In the genomic region with DNA sequence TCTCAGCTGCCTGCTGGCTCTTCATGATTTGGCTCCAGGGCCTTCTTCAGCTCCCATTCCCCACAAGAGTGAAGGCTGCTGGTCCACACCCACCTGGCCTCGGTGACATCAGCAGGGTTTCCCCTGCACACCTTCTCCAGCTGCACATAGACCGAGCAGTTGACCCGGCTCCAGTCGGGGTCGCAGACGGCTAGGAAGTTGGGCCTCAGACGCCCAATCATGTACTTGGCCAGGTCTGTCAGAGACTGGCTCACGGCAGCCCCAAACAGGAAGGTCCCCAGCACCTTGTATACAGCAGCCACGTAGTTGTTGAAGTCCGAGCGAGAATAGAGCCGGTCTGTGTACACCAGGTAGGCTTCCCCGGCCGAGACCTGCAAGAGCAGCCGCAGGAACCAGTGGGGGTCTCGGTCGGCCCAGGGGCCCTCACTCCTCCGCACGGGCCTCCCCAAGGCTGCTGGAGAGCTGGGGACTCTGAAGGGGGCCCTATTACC, we compare ENCODE assay signal across 17 cellular contexts. TPM values are rescaled to one million over a fixed set of nuclear protein-coding genes. Genes with fewer than 3 reads are reported as not detected.
DNase-seq lines count a peak whose midpoint lies in the region; ATAC-seq and TF ChIP-seq lines count a peak whose summit lies in the region.
"Had no signal": no experiment of that assay in that cellular context is flagged by ENCODE, and none has a peak within 500 bp of the region (broad histone marks: within the 10 kb centered on the region; RNA-seq: fewer than 3 reads in every experiment).

No MANE protein-coding gene starts in this region.

- H3K27ac ChIP-seq in endodermal cell (ENCODE audit: low read depth, low read length) = no peak overlapping the region
- no peak overlapping the region for H3K27ac ChIP-seq in trophoblast cell (ENCODE audit: low read depth, low read length)
- H3K27ac ChIP-seq: SJCRH30 had no signal

- H3K79me2 ChIP-seq in trophoblast cell (ENCODE audit: control insufficient read depth, insufficient read depth, low read length, poor library complexity) = peaks cover 7% of the 10 kb centered on the region

- H3K27me3 ChIP-seq in endodermal cell (ENCODE audit: control insufficient read depth, insufficient read depth, low read length, poor library complexity, severe bottlenecking) (no peaks in the 10 kb centered on the region), trophoblast cell (ENCODE audit: insufficient read depth, low read length) (no peaks in the 10 kb centered on the region)
- H3K27me3 ChIP-seq: SJCRH30 had no signal

- no peak overlapping the region for H2BK120ac ChIP-seq in trophoblast cell (ENCODE audit: insufficient read depth, low read length, poor library complexity)

- POLR2A ChIA-PET in HEK293T (lab: Yijun Ruan, JAX) = no interaction called here

- H3K4me3 ChIP-seq in endodermal cell (ENCODE audit: low read length) = no peak overlapping the region
- H3K4me3 ChIP-seq in trophoblast cell (ENCODE audit: low read depth, low read length) = no peak overlapping the region
- H3K4me3 ChIP-seq: SJCRH30 had no signal

- H2AFZ ChIP-seq in trophoblast cell (ENCODE audit: insufficient read depth, low read length, poor library complexity) = no peak overlapping the region

- peak overlapping the region; percentile 23 for H2AK5ac ChIP-seq in trophoblast cell (ENCODE audit: low read length)

- no peaks in the 10 kb centered on the region for H3K9me3 Mint-ChIP-seq in endodermal cell
- H3K9me3 Mint-ChIP-seq: CD8-positive, alpha-beta memory T cell had no signal

- H3K18ac ChIP-seq in trophoblast cell (ENCODE audit: low read length) = peak overlapping the region; percentile 39

- CTCF ChIA-PET in HEK293T (lab: Yijun Ruan, JAX) = no interaction called here

- no peak overlapping the region for H3K4me3 Mint-ChIP-seq in endodermal cell

- no peak for TF ChIP-seq CTCF in endodermal cell (conservative IDR thresholded peaks at IDR 0.05)

- ATAC-seq in Right ventricle myocardium inferior = peak; percentile 23
- ATAC-seq in left cardiac atrium = no peak

- no peak overlapping the region for H3K4me2 ChIP-seq in trophoblast cell (ENCODE audit: low read length)

- DNase-seq in Right ventricle myocardium inferior (ENCODE audit: missing footprints) = peak; percentile 59
- DNase-seq in left cardiac atrium = no peak
- peak; percentile 37 for DNase-seq in endodermal cell
- peak; percentile 75 to 81 for DNase-seq in trophoblast cell
- DNase-seq in HEK293T (ENCODE audit: extremely low spot score) = no peak
- DNase-seq in NCI-H82 treated with DMSO at 0.1 percent for 48 hours (lab: John Stamatoyannopoulos, UW; ENCODE audit: unreplicated experiment) = no peak
- DNase-seq in activated naive CD4-positive, alpha-beta T cell treated with anti-CD3 and anti-CD28 coated beads, Interleukin-2, amount 50 U/mL, for 16 hours = no peak
- DNase-seq: AML-193; C1 segment of cervical spinal cord; CD8-positive, alpha-beta memory T cell; KBM-7; NCI-H1092; NCI-H146; NCI-H2029; NCI-H2227 treated with DMSO at 0.1 percent for 48 hours; NCI-H510A; SJCRH30 had no signal

- peaks cover 14% of the 10 kb centered on the region for H3K79me1 ChIP-seq in trophoblast cell (ENCODE audit: low read length)

- no peak overlapping the region for H3K27ac Mint-ChIP-seq in endodermal cell
- H3K27ac Mint-ChIP-seq: CD8-positive, alpha-beta memory T cell had no signal

- H2BK5ac ChIP-seq in trophoblast cell (ENCODE audit: low read depth, low read length, poor library complexity) = no peak overlapping the region

- no peak overlapping the region for H3K9ac ChIP-seq in endodermal cell (ENCODE audit: extremely low read depth, low read length, poor library complexity, severe bottlenecking)
- no peak overlapping the region for H3K9ac ChIP-seq in trophoblast cell (ENCODE audit: low read length)

- no peak overlapping the region for H4K91ac ChIP-seq in trophoblast cell (ENCODE audit: low read depth, low read length)

- intact Hi-C loops in Right ventricle myocardium inferior (cut with DNase I) = no loop called here
- intact Hi-C loops in left cardiac atrium (cut with DNase I) = no loop called here

- H3K4me1 ChIP-seq in endodermal cell (ENCODE audit: control insufficient read depth, insufficient read depth, low read length) (peaks cover 4% of the 10 kb centered on the region), trophoblast cell (ENCODE audit: control insufficient read depth in 1 of 2, insufficient read depth in 2 of 2, low read length in 2 of 2) (peaks cover 28 to 29% of the 10 kb centered on the region in 2 experiments)
- H3K4me1 ChIP-seq: SJCRH30 had no signal

- peaks cover 22% of the 10 kb centered on the region for H3K4me1 Mint-ChIP-seq in endodermal cell

- no peak overlapping the region for H4K12ac ChIP-seq in trophoblast cell (ENCODE audit: low read depth, low read length)

- 92 to 96% methylated on average over 17 to 19 of the region's 19 CpGs for WGBS in endodermal cell (ENCODE audit: insufficient coverage in 1 of 2, insufficient read length in 1 of 2), 2 experiments
- no CpG with 5 or more reads among the region's 19 CpGs for WGBS in trophoblast cell (ENCODE audit: extremely low coverage, insufficient coverage, insufficient read length)

- H3K36me3 ChIP-seq in endodermal cell (ENCODE audit: control insufficient read depth, insufficient read depth, low read length) = peaks cover 6% of the 10 kb centered on the region
- H3K36me3 ChIP-seq in trophoblast cell (ENCODE audit: control insufficient read depth in 1 of 2, insufficient read depth in 2 of 2, low read length in 2 of 2) = no peaks in the 10 kb centered on the region
- H3K36me3 ChIP-seq: SJCRH30 had no signal

- H3K14ac ChIP-seq in trophoblast cell (ENCODE audit: low read length) = no peak overlapping the region

- H3K27me3 Mint-ChIP-seq in endodermal cell (ENCODE audit: insufficient read depth) = peaks cover 9% of the 10 kb centered on the region

- peak overlapping the region; percentile 17 for H2BK12ac ChIP-seq in trophoblast cell (ENCODE audit: low read length)

- no peak overlapping the region for H4K8ac ChIP-seq in trophoblast cell (ENCODE audit: low read depth, low read length)

- H3K9me3 ChIP-seq in endodermal cell (ENCODE audit: control insufficient read depth, low read length) (no peaks in the 10 kb centered on the region), trophoblast cell (ENCODE audit: insufficient read depth, low read depth, low read length) (no peaks in the 10 kb centered on the region)
- H3K9me3 ChIP-seq: SJCRH30 had no signal

- H3K23ac ChIP-seq in trophoblast cell (ENCODE audit: low read length) = no peak overlapping the region

- H3K36me3 Mint-ChIP-seq in endodermal cell (ENCODE audit: low read depth) = peaks cover 31% of the 10 kb centered on the region

- H3K4ac ChIP-seq in trophoblast cell (ENCODE audit: low read depth, low read length) = no peak overlapping the region

TF ChIP-seq in HEK293T, 16 proteins besides CTCF, POLR2A, EP300 and RAD21:
- TF ChIP-seq TARDBP (IDR thresholded peaks at IDR 0.05) (no peak), FOXA1 (IDR thresholded peaks at IDR 0.05) (no peak), FOXM1 (IDR thresholded peaks at IDR 0.05; ENCODE audit: borderline replicate concordance) (no peak), SP1 (IDR thresholded peaks at IDR 0.05) (no peak), ZNF384 (IDR thresholded peaks at IDR 0.05) (no peak), ELF4 (IDR thresholded peaks at IDR 0.05) (no peak), NFRKB (IDR thresholded peaks at IDR 0.05) (no peak), SUZ12 (IDR thresholded peaks at IDR 0.05) (no peak), CTBP1 (IDR thresholded peaks at IDR 0.05; ENCODE audit: borderline replicate concordance) (no peak), FOXK2 (IDR thresholded peaks at IDR 0.05) (no peak), ARNT (IDR thresholded peaks at IDR 0.05) (no peak), BHLHE40 (IDR thresholded peaks at IDR 0.05; ENCODE audit: borderline replicate concordance) (no peak), LEF1 (IDR thresholded peaks at IDR 0.05; ENCODE audit: borderline replicate concordance) (no peak), HDGF (IDR thresholded peaks at IDR 0.05; ENCODE audit: borderline replicate concordance) (no peak)
- TF ChIP-seq, protein P1, sequence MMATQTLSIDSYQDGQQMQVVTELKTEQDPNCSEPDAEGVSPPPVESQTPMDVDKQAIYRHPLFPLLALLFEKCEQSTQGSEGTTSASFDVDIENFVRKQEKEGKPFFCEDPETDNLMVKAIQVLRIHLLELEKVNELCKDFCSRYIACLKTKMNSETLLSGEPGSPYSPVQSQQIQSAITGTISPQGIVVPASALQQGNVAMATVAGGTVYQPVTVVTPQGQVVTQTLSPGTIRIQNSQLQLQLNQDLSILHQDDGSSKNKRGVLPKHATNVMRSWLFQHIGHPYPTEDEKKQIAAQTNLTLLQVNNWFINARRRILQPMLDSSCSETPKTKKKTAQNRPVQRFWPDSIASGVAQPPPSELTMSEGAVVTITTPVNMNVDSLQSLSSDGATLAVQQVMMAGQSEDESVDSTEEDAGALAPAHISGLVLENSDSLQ (IDR thresholded peaks at IDR 0.05) = no peak
TF ChIP-seq in HEK293T: peak in this region for 0.

RNA-seq across cellular contexts. Expression of gene PLPP2, which starts 3.8 kb away (rescaled TPM):
- 0.76 TPM for total RNA-seq in Right ventricle myocardium inferior
- under 1 TPM; 0.76 to 0.85 TPM for total RNA-seq in left cardiac atrium
- 10 to 100 TPM; 49.9 to 56.9 TPM for total RNA-seq in endodermal cell
- polyA plus RNA-seq in endodermal cell (2013, experiment 1 of 2) = 5.0 TPM
- 5.8 TPM for polyA plus RNA-seq in endodermal cell (2013, experiment 2 of 2)
- 6.2 and 6.9 TPM in 2 replicates for polyA plus RNA-seq in trophoblast cell (2013)
- total RNA-seq: CD8-positive, alpha-beta memory T cell had no signal

RNA-seq across cellular contexts. Expression of gene MIER2, which starts 57.2 kb away (rescaled TPM):
- total RNA-seq in Right ventricle myocardium inferior = 16.3 TPM
- total RNA-seq in left cardiac atrium = 10 to 100 TPM; 18.2 to 25.0 TPM
- total RNA-seq in endodermal cell = 10 to 100 TPM; 50.5 to 51.3 TPM
- polyA plus RNA-seq in endodermal cell (2013, experiment 1 of 2) = 42.8 TPM
- polyA plus RNA-seq in endodermal cell (2013, experiment 2 of 2) = 45.0 TPM
- 38.2 and 39.1 TPM in 2 replicates for polyA plus RNA-seq in trophoblast cell (2013)

Comparison
In these comparisons a context has a peak if more than half of its experiments do, and no peak if none do; other contexts are left out.
1. DNase-seq: peak in Right ventricle myocardium inferior (single experiment), endodermal cell (single experiment) and trophoblast cell (2 of 2); none in left cardiac atrium (single experiment), HEK293T (single experiment), NCI-H82 treated with DMSO at 0.1 percent for 48 hours (single experiment) and activated naive CD4-positive, alpha-beta T cell treated with anti-CD3 and anti-CD28 coated beads, Interleukin-2, amount 50 U/mL, for 16 hours (single experiment).
2. RNA of gene PLPP2, which starts 3.8 kb away (total RNA-seq): 49.9 to 56.9 TPM in endodermal cell; 0.76 to 0.85 TPM in left cardiac atrium and 0.76 TPM in Right ventricle myocardium inferior (single experiment); every median in the first group is over 10 times any median in the second.